In genomic region chr12:75526655-75527511, GRCh38 we compare ENCODE assay signal across 8 cellular contexts. TPM values are rescaled to one million over a fixed set of nuclear protein-coding genes. Genes with fewer than 3 reads are reported as not detected.
A peak's percentile ranks its signal among the peaks of the same experiment; 100 is the strongest.
DNase-seq lines count a peak whose midpoint lies in the region; ATAC-seq and TF ChIP-seq lines count a peak whose summit lies in the region.

No MANE protein-coding gene starts in this region.

- no peak overlapping the region for H3K4me3 ChIP-seq in WERI-Rb-1 (ENCODE audit: low read depth, low read length)

- DNase-seq in DMS53 (lab: John Stamatoyannopoulos, UW) (peak; percentile 84), NCI-H2171 (lab: John Stamatoyannopoulos, UW) (peak; percentile 92), WERI-Rb-1 (peak; percentile 29), germinal center (ENCODE audit: low spot score) (peak; percentile 31), renal cortical epithelial cell (ENCODE audit: low read depth) (peak; percentile 46), COLO668 (lab: John Stamatoyannopoulos, UW; ENCODE audit: unreplicated experiment) (no peak)

- H3K27ac ChIP-seq in WERI-Rb-1, result no peak overlapping the region

- no peaks in the 10 kb centered on the region for H3K36me3 ChIP-seq in WERI-Rb-1

- ATAC-seq in GM19351 (IDR thresholded peaks at IDR 0.05; ENCODE audit: unreplicated experiment), result peak; percentile 97
- ATAC-seq in HG03139 (IDR thresholded peaks at IDR 0.05; ENCODE audit: unreplicated experiment), result peak; percentile 96

- TF ChIP-seq CTCF in WERI-Rb-1 (IDR thresholded peaks at IDR 0.05; ENCODE audit: low read depth, low read length), result peak; percentile 34; the same call in 1 of the 2 replicates

- H3K27me3 ChIP-seq in WERI-Rb-1 (ENCODE audit: insufficient read depth, low read depth, severe bottlenecking), result no peaks in the 10 kb centered on the region

- H3K9me3 ChIP-seq in WERI-Rb-1 (ENCODE audit: severe bottlenecking), result no peaks in the 10 kb centered on the region

RNA-seq across cellular contexts. Expression of gene KRR1, which starts 15.5 kb away (rescaled TPM):
- total RNA-seq in renal cortical epithelial cell, result 44.3 and 87.5 TPM in 2 replicates

RNA-seq across cellular contexts. Expression of gene GLIPR1, which starts 46.3 kb away (rescaled TPM):
- 34.4 and 45.3 TPM in 2 replicates for total RNA-seq in renal cortical epithelial cell
